ENCODE assay signal across 1 cellular context in genomic region chr10:106917452-106918055, GRCh38.
TF ChIP-seq lines count a peak whose summit lies in the region.

No MANE protein-coding gene starts in this region.

TF ChIP-seq in liver, 16 proteins besides CTCF, POLR2A, EP300 and RAD21 (continued from another document):
- TF ChIP-seq REST (IDR thresholded peaks at IDR 0.05) = no peak
- TF ChIP-seq GABPA (IDR thresholded peaks at IDR 0.05 in 1 of 2, conservative IDR thresholded peaks at IDR 0.05 in 1 of 2) = no peak
- no peak for TF ChIP-seq JUND (IDR thresholded peaks at IDR 0.05)
